ENCODE assay signal across 21 cellular contexts in genomic region chr10:35707642-35708425, GRCh38.
"Had no signal": no experiment of that assay in that cellular context is flagged by ENCODE, and none has a peak within 500 bp of the region (broad histone marks: within the 10 kb centered on the region; RNA-seq: fewer than 3 reads in every experiment).

No MANE protein-coding gene starts in this region.

- H3K9me3 ChIP-seq: vagina had no signal

- H3K27ac Mint-ChIP-seq: activated B cell treated with CpG ODN at 0.5 μM for 24 hours; activated CD4-positive, alpha-beta memory T cell treated with anti-CD3 and anti-CD28 coated beads for 36 hours; activated naive CD8-positive, alpha-beta T cell treated with anti-CD3 and anti-CD28 coated beads, Interleukin-2, amount 10 ng/mL, durations not matched to agents 7 days and 5 days; activated T-helper 17 cell treated with anti-CD3 and anti-CD28 coated beads, Interleukin-2, amount 50 U/mL, for 72 hours; T-cell had no signal

- H3K4me1 Mint-ChIP-seq: activated B cell treated with CpG ODN at 0.5 μM for 24 hours; activated naive CD8-positive, alpha-beta T cell treated with anti-CD3 and anti-CD28 coated beads, Interleukin-2, amount 10 ng/mL, durations not matched to agents 7 days and 5 days; activated T-helper 17 cell treated with anti-CD3 and anti-CD28 coated beads, Interleukin-2, amount 50 U/mL, for 72 hours; T-cell had no signal

- H3K27ac ChIP-seq: brain microvascular endothelial cell, coronary artery, hepatocyte, skin epidermis, stomach, vagina had no signal

- H3K27me3 Mint-ChIP-seq: activated naive CD8-positive, alpha-beta T cell treated with anti-CD3 and anti-CD28 coated beads, Interleukin-2, amount 10 ng/mL, durations not matched to agents 7 days and 5 days had no signal

- H3K36me3 ChIP-seq: brain microvascular endothelial cell, stomach, vagina had no signal

- H3K4me2 ChIP-seq: hepatocyte had no signal

- H3K4me3 ChIP-seq: coronary artery, hepatocyte, skin epidermis, stomach, vagina had no signal

- H3K4me3 Mint-ChIP-seq: activated B cell treated with CpG ODN at 0.5 μM for 24 hours; activated CD4-positive, alpha-beta memory T cell treated with anti-CD3 and anti-CD28 coated beads for 36 hours; activated naive CD8-positive, alpha-beta T cell treated with anti-CD3 and anti-CD28 coated beads, Interleukin-2, amount 10 ng/mL, durations not matched to agents 7 days and 5 days; activated T-helper 17 cell treated with anti-CD3 and anti-CD28 coated beads, Interleukin-2, amount 50 U/mL, for 72 hours; T-cell had no signal

- H3K36me3 Mint-ChIP-seq: activated CD4-positive, alpha-beta memory T cell treated with anti-CD3 and anti-CD28 coated beads for 36 hours; activated naive CD8-positive, alpha-beta T cell treated with anti-CD3 and anti-CD28 coated beads, Interleukin-2, amount 10 ng/mL, durations not matched to agents 7 days and 5 days; T-cell had no signal

- DNase-seq: activated B cell treated with CpG ODN at 0.5 μM for 24 hours; activated CD4-positive, alpha-beta memory T cell treated with anti-CD3 and anti-CD28 coated beads for 36 hours; activated CD4-positive, alpha-beta T cell treated with anti-CD3 and anti-CD28 coated beads for 4 hours; activated naive CD4-positive, alpha-beta T cell treated with Interleukin-2 at 50 U/mL for 16 hours; activated naive CD8-positive, alpha-beta T cell treated with anti-CD3 and anti-CD28 coated beads, Interleukin-2, amount 10 ng/mL, durations not matched to agents 7 days and 5 days; activated T-cell treated with anti-CD3 and anti-CD28 coated beads for 4 hours; anterior cingulate cortex; brain microvascular endothelial cell; central memory CD4-positive, alpha-beta T cell; foreskin fibroblast; midbrain; occipital lobe; posterior cingulate gyrus; retina; stomach; T-cell had no signal

- H3K9me3 Mint-ChIP-seq: activated CD4-positive, alpha-beta memory T cell treated with anti-CD3 and anti-CD28 coated beads for 36 hours; activated naive CD8-positive, alpha-beta T cell treated with anti-CD3 and anti-CD28 coated beads, Interleukin-2, amount 10 ng/mL, durations not matched to agents 7 days and 5 days; activated T-helper 17 cell treated with anti-CD3 and anti-CD28 coated beads, Interleukin-2, amount 50 U/mL, for 72 hours had no signal

- H3K4me1 ChIP-seq: stomach, vagina had no signal

- H3K27me3 ChIP-seq: brain microvascular endothelial cell, hepatocyte, stomach, vagina had no signal
